9 cellular contexts compared by ENCODE assay signal in the genomic region with DNA sequence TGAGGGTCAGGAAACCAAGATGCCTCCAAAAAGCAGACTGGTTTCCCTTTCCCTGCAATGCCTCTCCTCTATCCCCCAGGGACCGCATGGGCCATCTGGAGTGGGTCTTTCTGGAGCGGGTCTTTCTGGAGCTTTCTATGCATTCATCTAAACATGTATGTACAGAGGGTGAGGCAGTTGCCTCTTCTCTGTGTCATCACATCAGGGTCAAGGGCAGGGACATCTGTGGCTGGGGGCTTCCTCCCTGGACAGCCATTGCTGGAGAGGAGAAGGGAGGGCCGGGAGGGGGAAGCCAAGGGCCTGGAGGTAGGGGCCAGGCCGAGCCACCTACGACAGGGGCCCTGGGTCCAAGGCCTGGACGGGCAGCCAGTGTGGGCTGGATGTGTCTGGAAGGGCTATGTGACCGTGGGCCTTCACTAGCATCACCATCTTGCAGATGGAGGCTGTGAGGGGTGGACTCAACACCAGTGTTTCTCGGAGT. TPM values are rescaled to one million over a fixed set of nuclear protein-coding genes. Genes with fewer than 3 reads are reported as not detected.
DNase-seq lines count a peak whose midpoint lies in the region; ATAC-seq, FAIRE-seq and TF ChIP-seq lines count a peak whose summit lies in the region.
"Had no signal": no experiment of that assay in that cellular context is flagged by ENCODE, and none has a peak within 500 bp of the region (broad histone marks: within the 10 kb centered on the region; RNA-seq: fewer than 3 reads in every experiment).

No MANE protein-coding gene starts in this region.

- no peaks in the 10 kb centered on the region for H3K27me3 ChIP-seq in GM06990 (replicated peaks; ENCODE audit: control insufficient read depth, insufficient read depth, low read length)
- no peaks in the 10 kb centered on the region for H3K27me3 ChIP-seq in OCI-LY1 (ENCODE audit: insufficient read depth, low read length)
- H3K27me3 ChIP-seq in duodenal mucosa (ENCODE audit: control insufficient read depth in 1 of 2, insufficient read depth in 2 of 2, low read length in 2 of 2), result no peaks in the 10 kb centered on the region
- H3K27me3 ChIP-seq: thyroid gland had no signal

- TF ChIP-seq CTCF in GM06990 (IDR thresholded peaks at IDR 0.05; ENCODE audit: insufficient read depth, low read length, poor library complexity, severe bottlenecking) (no peak), OCI-LY1 (IDR thresholded peaks at IDR 0.05; ENCODE audit: low read length) (no peak)

- H3K36me3 ChIP-seq in GM06990 (ENCODE audit: control insufficient read depth, insufficient read depth, low read length) (no peaks in the 10 kb centered on the region; the same call in 1 of the 2 replicates), OCI-LY1 (ENCODE audit: insufficient read depth, low read length) (no peaks in the 10 kb centered on the region; the same call in 1 of the 2 replicates), duodenal mucosa (ENCODE audit: control insufficient read depth in 1 of 2, insufficient read depth in 2 of 2, low read length in 2 of 2) (no peaks in the 10 kb centered on the region)
- H3K36me3 ChIP-seq: thyroid gland had no signal

- no peak overlapping the region for H2AFZ ChIP-seq in OCI-LY1 (ENCODE audit: low read length)

- DNase-seq in GM06990 (ENCODE audit: extremely low read depth, insufficient read length) (no peak), skeletal muscle cell (ENCODE audit: low read depth) (no peak), H4 (ENCODE audit: low spot score) (no peak), RCC 7860 (ENCODE audit: low spot score) (no peak), NCI-H1105 (lab: John Stamatoyannopoulos, UW) (no peak)
- DNase-seq: thyroid gland had no signal

- no peaks in the 10 kb centered on the region for H3F3A ChIP-seq in OCI-LY1 (ENCODE audit: insufficient read depth, low read length)

- H3K9ac ChIP-seq in OCI-LY1 (ENCODE audit: low read length) (peak overlapping the region; percentile 65), duodenal mucosa (ENCODE audit: low read depth in 1 of 2, low read length in 2 of 2) (peak overlapping the region; percentile 39 to 63)

- H3K4me3 ChIP-seq in GM06990 (replicated peaks; ENCODE audit: low read depth, low read length), result peak overlapping the region; percentile 84
- peak overlapping the region; percentile 63 for H3K4me3 ChIP-seq in OCI-LY1 (ENCODE audit: low read depth, low read length, poor library complexity, severe bottlenecking)
- peak overlapping the region; percentile 13 to 68 for H3K4me3 ChIP-seq in duodenal mucosa (ENCODE audit: low read depth in 1 of 2, low read length in 2 of 2)
- H3K4me3 ChIP-seq in skeletal muscle cell (ENCODE audit: low read depth, low read length), result peak overlapping the region; percentile 50
- H3K4me3 ChIP-seq: thyroid gland had no signal

- H3K79me2 ChIP-seq in OCI-LY1 (ENCODE audit: insufficient read depth, low read length), result no peaks in the 10 kb centered on the region

- H3K9me2 ChIP-seq in OCI-LY1 (ENCODE audit: low read depth, low read length), result no peaks in the 10 kb centered on the region

- H4K20me1 ChIP-seq in OCI-LY1 (ENCODE audit: insufficient read depth, low read length), result no peaks in the 10 kb centered on the region

- H3K9me3 ChIP-seq in OCI-LY1 (ENCODE audit: low read length), result no peaks in the 10 kb centered on the region
- H3K9me3 ChIP-seq in duodenal mucosa (ENCODE audit: control insufficient read depth in 1 of 2, low read length in 2 of 2), result no peaks in the 10 kb centered on the region
- H3K9me3 ChIP-seq: thyroid gland had no signal

- peaks cover 38% of the 10 kb centered on the region for H3K4me1 ChIP-seq in OCI-LY1 (ENCODE audit: insufficient read depth, low read length, severe bottlenecking)
- H3K4me1 ChIP-seq in duodenal mucosa (ENCODE audit: control insufficient read depth in 1 of 2, insufficient read depth in 2 of 2, low read length in 2 of 2), result peaks cover 16 to 18% of the 10 kb centered on the region in 2 donors

- ATAC-seq in GM21825 (IDR thresholded peaks at IDR 0.05; ENCODE audit: unreplicated experiment), result no peak

- FAIRE-seq in RCC 7860 (lab: Jason Lieb, UNC), result no peak

- H3K27ac ChIP-seq in OCI-LY1 (ENCODE audit: low read depth, low read length, poor library complexity, severe bottlenecking) (peak overlapping the region; percentile 12), duodenal mucosa (ENCODE audit: low read depth, low read length) (no peak overlapping the region)

- peak overlapping the region; percentile 67 for H3K4me2 ChIP-seq in OCI-LY1 (ENCODE audit: low read length)

RNA-seq across cellular contexts. Expression of gene ADCY7, which starts 0.8 kb away (rescaled TPM):
- total RNA-seq in H4 (2014; rRNA removed; shearing (Covaris generic)), result 28.8 and 41.6 TPM in 2 replicates
